Comparison of ENCODE assay signal across 1 cellular context in the genomic region with DNA sequence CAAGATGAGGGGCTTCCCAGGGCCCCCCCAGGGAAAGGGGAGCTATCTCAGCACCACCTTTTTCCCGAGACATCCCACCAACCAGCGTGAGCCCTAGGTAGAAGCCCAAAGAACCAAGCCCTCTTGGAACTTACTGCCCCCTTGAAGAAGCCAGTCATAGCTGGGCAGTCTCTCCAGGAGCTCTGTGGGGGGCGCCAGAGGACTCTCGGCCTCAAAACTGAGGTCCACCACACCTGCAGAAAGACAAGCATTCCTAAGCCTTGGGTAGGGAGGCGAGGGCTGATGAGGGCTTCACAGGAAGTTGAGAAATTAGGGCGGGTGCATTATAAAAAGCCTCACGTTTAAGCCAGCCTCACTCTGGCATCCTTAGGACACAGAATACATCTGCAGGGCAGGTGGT.
TF ChIP-seq lines count a peak whose summit lies in the region.

No MANE protein-coding gene starts in this region.

TF ChIP-seq in HepG2, 621 proteins besides CTCF, POLR2A, EP300 and RAD21 (continued from another document):
- TF ChIP-seq, protein P1, sequence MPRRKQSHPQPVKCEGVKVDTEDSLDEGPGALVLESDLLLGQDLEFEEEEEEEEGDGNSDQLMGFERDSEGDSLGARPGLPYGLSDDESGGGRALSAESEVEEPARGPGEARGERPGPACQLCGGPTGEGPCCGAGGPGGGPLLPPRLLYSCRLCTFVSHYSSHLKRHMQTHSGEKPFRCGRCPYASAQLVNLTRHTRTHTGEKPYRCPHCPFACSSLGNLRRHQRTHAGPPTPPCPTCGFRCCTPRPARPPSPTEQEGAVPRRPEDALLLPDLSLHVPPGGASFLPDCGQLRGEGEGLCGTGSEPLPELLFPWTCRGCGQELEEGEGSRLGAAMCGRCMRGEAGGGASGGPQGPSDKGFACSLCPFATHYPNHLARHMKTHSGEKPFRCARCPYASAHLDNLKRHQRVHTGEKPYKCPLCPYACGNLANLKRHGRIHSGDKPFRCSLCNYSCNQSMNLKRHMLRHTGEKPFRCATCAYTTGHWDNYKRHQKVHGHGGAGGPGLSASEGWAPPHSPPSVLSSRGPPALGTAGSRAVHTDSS (CRISPR knock-in tag; conservative IDR thresholded peaks at IDR 0.05) = no peak
- TF ChIP-seq ZSCAN29 (CRISPR knock-in tag; conservative IDR thresholded peaks at IDR 0.05) = no peak
- no peak for TF ChIP-seq ZNF562 (CRISPR knock-in tag; IDR thresholded peaks at IDR 0.05; ENCODE audit: borderline replicate concordance)
- no peak for TF ChIP-seq ZNF547 (CRISPR knock-in tag; IDR thresholded peaks at IDR 0.05)
- no peak for TF ChIP-seq ZFP36L2 (CRISPR knock-in tag; IDR thresholded peaks at IDR 0.05)
- TF ChIP-seq ZNF253 (CRISPR knock-in tag; IDR thresholded peaks at IDR 0.05; ENCODE audit: borderline replicate concordance) = no peak
- TF ChIP-seq ZNF264 (CRISPR knock-in tag; IDR thresholded peaks at IDR 0.05) = no peak
- 0 out of 2 replicates have a peak, but pooled peaks have one; percentile 13 for TF ChIP-seq ZNF687 (CRISPR knock-in tag; IDR thresholded peaks at IDR 0.05)
